In the genomic region with DNA sequence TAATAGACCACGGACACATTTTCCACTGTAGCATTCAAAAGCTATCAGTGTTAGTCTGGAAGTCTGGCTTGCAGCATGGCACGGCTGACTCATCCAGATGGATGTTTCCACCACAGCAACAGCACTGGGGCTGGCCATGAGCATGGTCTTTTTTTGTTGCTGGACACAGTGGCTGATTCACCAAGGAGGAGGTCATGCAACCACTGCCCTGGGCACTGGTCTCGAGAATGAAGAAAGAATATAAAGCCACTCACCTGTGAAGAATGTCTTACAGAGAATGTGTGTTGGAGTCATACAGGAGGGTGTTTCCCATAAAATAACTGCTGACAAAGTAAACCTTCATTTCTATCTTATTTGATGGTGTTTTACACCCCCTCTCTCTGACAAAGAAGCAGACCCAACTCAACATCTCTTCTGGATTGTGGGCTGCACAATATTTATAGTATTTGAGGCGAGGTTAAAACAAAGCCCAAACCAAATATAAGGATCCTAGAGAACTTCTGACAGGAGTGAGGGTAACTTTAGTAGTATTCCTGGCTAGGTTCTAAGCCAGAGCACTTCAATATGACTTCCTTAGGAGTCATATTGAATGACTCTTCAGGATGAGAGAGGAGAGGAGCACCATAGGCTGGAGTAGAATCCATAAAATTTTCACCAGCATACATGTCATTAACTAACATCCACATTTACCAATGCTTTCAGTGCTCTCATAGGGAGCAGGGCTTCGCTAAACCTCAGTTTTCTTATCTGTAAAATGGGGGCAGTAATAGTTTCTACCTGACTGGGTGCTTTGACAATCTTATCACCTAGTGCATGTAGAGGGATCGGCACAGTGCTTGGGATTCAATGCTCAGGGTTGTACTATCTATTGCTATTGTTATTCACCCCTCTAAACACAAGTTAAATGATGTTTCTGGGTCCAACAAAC, we compare ENCODE assay signal across 9 cellular contexts.
A peak's percentile ranks its signal among the peaks of the same experiment; 100 is the strongest.
DNase-seq lines count a peak whose midpoint lies in the region; ATAC-seq and TF ChIP-seq lines count a peak whose summit lies in the region.
"Had no signal": no experiment of that assay in that cellular context is flagged by ENCODE, and none has a peak within 500 bp of the region (broad histone marks: within the 10 kb centered on the region; RNA-seq: fewer than 3 reads in every experiment).

No MANE protein-coding gene starts in this region.

- no peak overlapping the region for H3K4me3 ChIP-seq in heart right ventricle

- intact Hi-C loops in heart right ventricle (cut with DNase I), result loop anchor here in 5 of 10 donors (5.0 to 10.0 kb wide), 4 partner anchors 46 to 121 kb away; partner anchors contain the start of gene KIF13A (in 5 of the 5)

- 66 to 73% methylated on average over 6 of the region's 6 CpGs for WGBS in heart right ventricle, 2 donors

- H3K4me1 ChIP-seq in heart right ventricle, result peaks cover 14 to 83% (median 69%) of the 10 kb centered on the region in 9 donors

- H3K27ac ChIP-seq in heart right ventricle, result peak overlapping the region in 9 of 10 donors; percentile 20 to 79 (median 63)
- H3K27ac ChIP-seq: KMS-11 had no signal

- no peaks in the 10 kb centered on the region for H3K36me3 ChIP-seq in heart right ventricle

- TF ChIP-seq CTCF in heart right ventricle (IDR thresholded peaks at IDR 0.05), result no peak

- H3K27me3 ChIP-seq in heart right ventricle, result no peaks in the 10 kb centered on the region

- ATAC-seq in heart right ventricle (peak; percentile 61 to 96 (median 90)), GM21526 (IDR thresholded peaks at IDR 0.05; ENCODE audit: low FRiP score, unreplicated experiment) (no peak)

- DNase-seq in EL (peak; percentile 98), amygdala (lab: John Stamatoyannopoulos, UW) (peak in 42 of 56 donors; percentile 6 to 74 (median 42)), heart right ventricle (peak; percentile 40 to 74), putamen (ENCODE audit: low spot score) (peak; percentile 72), NCI-H1930 (lab: John Stamatoyannopoulos, UW) (no peak), NCI-H748 treated with DMSO at 0.1 percent for 48 hours (lab: John Stamatoyannopoulos, UW) (no peak)
- DNase-seq in stimulated activated naive CD4-positive, alpha-beta T cell (lab: John Stamatoyannopoulos, UW), result no peak

- no peaks in the 10 kb centered on the region for H3K9me3 ChIP-seq in heart right ventricle

Comparison
In these comparisons a context has a peak if more than half of its experiments do, and no peak if none do; other contexts are left out.
1. DNase-seq: peak in EL (single experiment), amygdala (42 of 56), heart right ventricle (2 of 2) and putamen (single experiment); none in NCI-H1930 (0 of 2), stimulated activated naive CD4-positive, alpha-beta T cell (0 of 6) and NCI-H748 treated with DMSO at 0.1 percent for 48 hours (single experiment).